In genomic region chr1:58513956-58514355, GRCh38 we compare ENCODE assay signal across 33 cellular contexts.
"Had no signal": no experiment of that assay in that cellular context is flagged by ENCODE, and none has a peak within 500 bp of the region (broad histone marks: within the 10 kb centered on the region; RNA-seq: fewer than 3 reads in every experiment).

No MANE protein-coding gene starts in this region.

- FAIRE-seq: astrocyte, bronchial epithelial cell had no signal

- H3K27ac ChIP-seq: adrenal gland, ascending aorta, body of pancreas, brain microvascular endothelial cell, breast epithelium, cardiac muscle cell had no signal

- DNase-seq: activated effector memory CD4-positive, alpha-beta T cell treated with anti-CD3 and anti-CD28 coated beads, Interleukin-2, amount 50 U/mL, for 16 hours; activated effector memory CD4-positive, alpha-beta T cell treated with Interleukin-2 at 50 U/mL for 16 hours; activated gamma-delta T cell; activated gamma-delta T cell treated with Interleukin-2 at 50 U/mL for 16 hours; activated naive CD4-positive, alpha-beta T cell; activated naive CD4-positive, alpha-beta T cell treated with anti-CD3 and anti-CD28 coated beads for 36 hours; activated naive CD4-positive, alpha-beta T cell treated with anti-CD3 and anti-CD28 coated beads, Interleukin-2, amount 10 ng/mL, durations not matched to agents 7 days and 5 days; activated naive CD4-positive, alpha-beta T cell treated with anti-CD3 and anti-CD28 coated beads, Interleukin-2, amount 50 U/mL, for 16 hours; activated naive CD4-positive, alpha-beta T cell treated with Interleukin-2 at 50 U/mL for 16 hours; activated naive CD8-positive, alpha-beta T cell treated with anti-CD3 and anti-CD28 coated beads for 36 hours; activated naive CD8-positive, alpha-beta T cell treated with anti-CD3 and anti-CD28 coated beads, Interleukin-2, amount 10 ng/mL, durations not matched to agents 7 days and 5 days; activated naive CD8-positive, alpha-beta T cell treated with anti-CD3 and anti-CD28 coated beads, Interleukin-2, amount 50 U/mL, for 24 hours; activated T-cell treated with anti-CD3 and anti-CD28 coated beads, Interleukin-2, amount 50 U/mL, for 24 hours; activated T-cell treated with anti-CD3 and anti-CD28 coated beads, Interleukin-2, amount 50 U/mL, for 4 hours; activated T-cell treated with anti-CD3 and anti-CD28 coated beads, Interleukin-2, amount 50 U/mL, for 48 hours; activated T-cell treated with anti-CD3 and anti-CD28 coated beads, Interleukin-2, amount 50 U/mL, for 72 hours; adrenal gland; amniotic stem cell; amygdala; anterior cingulate cortex; aorta; body of pancreas; brain microvascular endothelial cell; caudate nucleus; central memory CD4-positive, alpha-beta T cell; cerebellar nuclear complex had no signal

- H3K4me1 ChIP-seq: adrenal gland, ascending aorta, body of pancreas, breast epithelium had no signal

- H3K36me3 ChIP-seq: adrenal gland, ascending aorta, brain microvascular endothelial cell, breast epithelium, cardiac muscle cell had no signal

- H3K4me3 ChIP-seq: adrenal gland, ascending aorta, body of pancreas, breast epithelium, cardiac muscle cell had no signal

- ATAC-seq: activated naive CD4-positive, alpha-beta T cell treated with anti-CD3 and anti-CD28 coated beads, Interleukin-2, amount 50 U/mL, for 72 hours; activated naive CD8-positive, alpha-beta T cell treated with anti-CD3 and anti-CD28 coated beads, Interleukin-2, amount 50 U/mL, for 24 hours; activated T-cell treated with anti-CD3 and anti-CD28 coated beads, Interleukin-2, amount 50 U/mL, for 4 hours; activated T-cell treated with anti-CD3 and anti-CD28 coated beads, Interleukin-2, amount 50 U/mL, for 72 hours; activated T-helper 17 cell treated with anti-CD3 and anti-CD28 coated beads, Interleukin-2, amount 50 U/mL, for 72 hours; body of pancreas had no signal

- H3K27me3 ChIP-seq: adrenal gland, ascending aorta, body of pancreas, brain microvascular endothelial cell, breast epithelium, cardiac muscle cell had no signal

- H3K9me3 ChIP-seq: adrenal gland, ascending aorta, body of pancreas had no signal
